Comparison of ENCODE assay signal across 34 cellular contexts in the genomic region with DNA sequence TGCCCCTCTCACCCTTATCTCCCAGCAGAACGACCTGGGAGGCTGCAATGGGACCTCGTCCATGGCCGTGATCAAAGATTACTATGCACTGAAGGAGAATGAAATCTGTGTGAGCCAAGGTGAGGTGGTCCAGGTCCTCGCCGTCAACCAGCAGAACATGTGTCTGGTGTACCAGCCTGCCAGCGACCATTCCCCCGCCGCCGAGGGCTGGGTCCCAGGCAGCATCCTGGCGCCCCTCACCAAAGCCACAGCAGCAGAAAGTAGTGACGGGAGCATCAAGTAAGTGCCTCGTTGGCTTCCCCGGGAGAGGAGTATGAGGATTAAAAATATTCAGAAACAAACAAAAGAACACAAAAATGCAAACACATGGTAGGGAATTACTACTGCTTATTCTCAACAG.
"Had no signal": no experiment of that assay in that cellular context is flagged by ENCODE, and none has a peak within 500 bp of the region (broad histone marks: within the 10 kb centered on the region; RNA-seq: fewer than 3 reads in every experiment).

No MANE protein-coding gene starts in this region.

- H3K4me3 ChIP-seq: MG63 had no signal

- H3K9me3 ChIP-seq: MG63 had no signal

- H3K36me3 ChIP-seq: MG63 had no signal

- DNase-seq: Karpas-422, Kasumi-1, MG63, MM.1S, MV-4-11, NCI-H1048, NCI-H1092, NCI-H1092 treated with DMSO at 0.1 percent for 48 hours, NCI-H1105, NCI-H1105 treated with DMSO at 0.1 percent for 48 hours, NCI-H1417, NCI-H1417 treated with DMSO at 0.1 percent for 48 hours, NCI-H1436, NCI-H1436 treated with DMSO at 0.1 percent for 48 hours, NCI-H146, NCI-H1694, NCI-H1694 treated with DMSO at 0.1 percent for 48 hours, NCI-H187, NCI-H187 treated with DMSO at 0.1 percent for 48 hours, NCI-H1930, NCI-H2029, NCI-H2029 treated with DMSO at 0.1 percent for 48 hours, NCI-H2081, NCI-H2081 treated with DMSO at 0.1 percent for 48 hours, NCI-H2107, NCI-H2171, NCI-H2171 treated with DMSO at 0.1 percent for 48 hours, NCI-H2227 treated with DMSO at 0.1 percent for 48 hours, NCI-H226, NCI-H345, NCI-H446, NCI-H446 treated with DMSO at 0.1 percent for 48 hours, NCI-H510A had no signal

- H3K27me3 ChIP-seq: MG63 had no signal

- H3K27ac ChIP-seq: KMS-11 had no signal
